21 cellular contexts compared by ENCODE assay signal in genomic region chr11:76263166-76263565, GRCh38. TPM values are rescaled to one million over a fixed set of nuclear protein-coding genes. Genes with fewer than 3 reads are reported as not detected.
"Had no signal": no experiment of that assay in that cellular context is flagged by ENCODE, and none has a peak within 500 bp of the region (broad histone marks: within the 10 kb centered on the region; RNA-seq: fewer than 3 reads in every experiment).

No MANE protein-coding gene starts in this region.

- H3K4me3 ChIP-seq: heart left ventricle, ovary, right lobe of liver had no signal

- H3K27ac ChIP-seq: foreskin keratinocyte, heart left ventricle, ovary, right lobe of liver had no signal

- H3K27ac Mint-ChIP-seq: endodermal cell; natural killer cell; progenitor cell of endocrine pancreas; stimulated activated effector memory CD8-positive, alpha-beta T cell treated with anti-CD3 and anti-CD28 coated beads, Interleukin-12 subunit alpha, Interleukin-12 subunit beta, amount 100 ng/mL, for 72 hours; stimulated activated naive CD8-positive, alpha-beta T cell treated with anti-CD3 and anti-CD28 coated beads, Interleukin-15, Interleukin-2, amounts not matched to agents 100 ng/mL and 50 ng/mL, for 24 hours had no signal

- H3K9me3 ChIP-seq: heart left ventricle, ovary, right lobe of liver had no signal

- H3K4me1 ChIP-seq: foreskin keratinocyte, right lobe of liver had no signal

- H3K27me3 Mint-ChIP-seq: stimulated activated naive CD8-positive, alpha-beta T cell treated with anti-CD3 and anti-CD28 coated beads, Interleukin-15, Interleukin-2, amounts not matched to agents 100 ng/mL and 50 ng/mL, for 24 hours had no signal

- ATAC-seq: foreskin keratinocyte; heart left ventricle; left lobe of liver; natural killer cell; right lobe of liver; stimulated activated effector memory CD8-positive, alpha-beta T cell treated with anti-CD3 and anti-CD28 coated beads, Interleukin-12 subunit alpha, Interleukin-12 subunit beta, amount 100 ng/mL, for 72 hours had no signal

- H3K36me3 ChIP-seq: heart left ventricle, ovary, right lobe of liver had no signal

- H3K4me3 Mint-ChIP-seq: endodermal cell; natural killer cell; neural crest cell; stimulated activated effector memory CD8-positive, alpha-beta T cell treated with anti-CD3 and anti-CD28 coated beads, Interleukin-12 subunit alpha, Interleukin-12 subunit beta, amount 100 ng/mL, for 72 hours; stimulated activated naive CD8-positive, alpha-beta T cell treated with anti-CD3 and anti-CD28 coated beads, Interleukin-15, Interleukin-2, amounts not matched to agents 100 ng/mL and 50 ng/mL, for 24 hours had no signal

- DNase-seq: dermis blood vessel endothelial cell; effector CD4-positive, alpha-beta T cell; endodermal cell; foreskin keratinocyte; kidney glomerular epithelial cell; mammary epithelial cell; natural killer cell; ovary; right lobe of liver; stimulated activated CD4-positive, alpha-beta T cell treated with anti-CD3 and anti-CD28 coated beads, Interleukin-4, amount 100 ng/mL, for 1 hour; stimulated activated CD8-positive, alpha-beta memory T cell treated with anti-CD3 and anti-CD28 coated beads, Interleukin-4, amount 100 ng/mL, for 48 hours; trophoblast cell had no signal

- H3K9me3 Mint-ChIP-seq: endodermal cell; natural killer cell; neural crest cell; stimulated activated effector memory CD8-positive, alpha-beta T cell treated with anti-CD3 and anti-CD28 coated beads, Interleukin-12 subunit alpha, Interleukin-12 subunit beta, amount 100 ng/mL, for 72 hours; stimulated activated naive CD8-positive, alpha-beta T cell treated with anti-CD3 and anti-CD28 coated beads, Interleukin-15, Interleukin-2, amounts not matched to agents 100 ng/mL and 50 ng/mL, for 24 hours had no signal

- H3K36me3 Mint-ChIP-seq: natural killer cell; stimulated activated effector memory CD8-positive, alpha-beta T cell treated with anti-CD3 and anti-CD28 coated beads, Interleukin-12 subunit alpha, Interleukin-12 subunit beta, amount 100 ng/mL, for 72 hours had no signal

- H3K4me1 Mint-ChIP-seq: natural killer cell; neural crest cell; stimulated activated effector memory CD8-positive, alpha-beta T cell treated with anti-CD3 and anti-CD28 coated beads, Interleukin-12 subunit alpha, Interleukin-12 subunit beta, amount 100 ng/mL, for 72 hours had no signal

- H3K27me3 ChIP-seq: heart left ventricle, ovary, right lobe of liver had no signal

RNA-seq across cellular contexts. Expression of gene WNT11, which starts 56.9 kb away (rescaled TPM):
- total RNA-seq: dermis blood vessel endothelial cell, endothelial cell of umbilical vein, glomerular endothelial cell, renal cortical epithelial cell had no signal
- polyA plus RNA-seq: endothelial cell of umbilical vein, mammary epithelial cell had no signal
